Comparison of ENCODE assay signal across 23 cellular contexts in genomic region chr1:234950598-234950997, GRCh38.
"Had no signal": no experiment of that assay in that cellular context is flagged by ENCODE, and none has a peak within 500 bp of the region (broad histone marks: within the 10 kb centered on the region; RNA-seq: fewer than 3 reads in every experiment).

No MANE protein-coding gene starts in this region.

- H3K27me3 ChIP-seq: adrenal gland had no signal

- H3K4me2 ChIP-seq: KMS-11 had no signal

- H3K9ac ChIP-seq: KMS-11 had no signal

- ATAC-seq: activated T-helper 17 cell treated with anti-CD3 and anti-CD28 coated beads, Interleukin-2, amount 50 U/mL, for 72 hours; T-helper 17 cell had no signal

- H3K4me3 ChIP-seq: adrenal gland had no signal

- H3K9me3 ChIP-seq: adrenal gland had no signal

- H3K36me3 ChIP-seq: adrenal gland had no signal

- DNase-seq: activated CD4-positive, alpha-beta memory T cell treated with anti-CD3 and anti-CD28 coated beads, Interleukin-2, amount 10 ng/mL, durations not matched to agents 7 days and 5 days; activated CD4-positive, alpha-beta T cell treated with anti-CD3 and anti-CD28 coated beads, Interleukin-2, amount 10 ng/mL, durations not matched to agents 7 days and 5 days; activated CD4-positive, CD25-positive, alpha-beta regulatory T cell; activated gamma-delta T cell; activated naive CD4-positive, alpha-beta T cell treated with anti-CD3 and anti-CD28 coated beads for 36 hours; activated naive CD8-positive, alpha-beta T cell treated with anti-CD3 and anti-CD28 coated beads, Interleukin-2, amount 10 ng/mL, durations not matched to agents 7 days and 5 days; activated T-cell treated with anti-CD3 and anti-CD28 coated beads for 4 hours; activated T-cell treated with anti-CD3 and anti-CD28 coated beads, Interleukin-2, amount 50 U/mL, for 48 hours; anterior cingulate cortex; central memory CD4-positive, alpha-beta T cell; NCI-H1105; NCI-H1436; NCI-H187; NCI-H2081; NCI-H510A treated with DMSO at 0.1 percent for 48 hours; NCI-H69; SIG-M5; T-helper 17 cell; T-helper 9 cell had no signal

- H3K27ac ChIP-seq: adrenal gland, KMS-11, VCaP had no signal
